ENCODE assay signal across 9 cellular contexts in the genomic region with DNA sequence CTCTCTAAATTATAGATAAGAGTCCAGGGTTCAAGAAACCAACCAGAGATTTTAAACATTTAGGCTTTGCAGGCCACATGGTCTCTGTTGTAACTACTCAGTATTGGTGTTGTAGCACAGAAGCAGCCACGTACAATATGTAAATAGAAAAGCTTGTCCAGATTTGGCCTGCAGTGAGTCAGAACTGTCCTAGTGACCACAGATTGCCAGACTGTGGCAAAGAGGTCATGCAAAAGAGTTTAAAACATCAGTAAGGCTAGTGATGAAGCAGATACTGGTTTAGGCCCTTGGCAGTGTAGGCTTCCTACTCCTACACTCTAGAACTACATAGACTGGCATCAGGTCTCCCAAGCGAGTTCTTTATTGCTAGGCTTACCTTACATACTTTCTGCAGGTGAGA.
DNase-seq lines count a peak whose midpoint lies in the region; ATAC-seq and TF ChIP-seq lines count a peak whose summit lies in the region.
"Had no signal": no experiment of that assay in that cellular context is flagged by ENCODE, and none has a peak within 500 bp of the region (broad histone marks: within the 10 kb centered on the region; RNA-seq: fewer than 3 reads in every experiment).

No MANE protein-coding gene starts in this region.

- TF ChIP-seq CTCF in CD14-positive monocyte (IDR thresholded peaks at IDR 0.05) = no peak
- TF ChIP-seq CTCF in heart left ventricle (IDR thresholded peaks at IDR 0.05) = no peak

- no peak overlapping the region for H3K4me3 ChIP-seq in heart left ventricle

- ATAC-seq in HG02852 (IDR thresholded peaks at IDR 0.05; ENCODE audit: unreplicated experiment) (peak; percentile 96), heart left ventricle (no peak)

- H3K9me3 Mint-ChIP-seq in CD14-positive monocyte = peaks cover 0 to 7% (median 3%) of the 10 kb centered on the region in 7 donors

- 66 to 74% (median 71%) methylated on average over 2 of the region's 2 CpGs for WGBS in heart left ventricle, 4 donors

- H3K4me1 Mint-ChIP-seq in CD14-positive monocyte = no peaks in the 10 kb centered on the region
- H3K4me1 Mint-ChIP-seq: brain had no signal

- no peaks in the 10 kb centered on the region for H3K27me3 ChIP-seq in heart left ventricle

- no peaks in the 10 kb centered on the region for H3K36me3 Mint-ChIP-seq in CD14-positive monocyte
- H3K36me3 Mint-ChIP-seq: brain had no signal

- no peak overlapping the region for H3K27ac Mint-ChIP-seq in CD14-positive monocyte
- H3K27ac Mint-ChIP-seq: brain had no signal

- H3K27me3 Mint-ChIP-seq in CD14-positive monocyte (ENCODE audit: low read depth in 3 of 3) = no peaks in the 10 kb centered on the region
- H3K27me3 Mint-ChIP-seq: brain had no signal

- intact Hi-C loops in CD14-positive monocyte (cut with micrococcal nuclease) = no loop called here
- intact Hi-C loops in heart left ventricle (cut with DNase I) = no loop called here

- H3K4me3 Mint-ChIP-seq in CD14-positive monocyte = no peak overlapping the region
- H3K4me3 Mint-ChIP-seq: brain had no signal

- peaks cover 0 to 3% (median 0%) of the 10 kb centered on the region in 12 donors for H3K9me3 ChIP-seq in heart left ventricle

- peak; percentile 6 for DNase-seq in GM19238 (ENCODE audit: insufficient read length, low spot score)
- peak; percentile 89 for DNase-seq in M059J (ENCODE audit: low read depth)
- no peak for DNase-seq in CD14-positive monocyte (ENCODE audit: low spot score)
- no peak for DNase-seq in heart left ventricle
- no peak for DNase-seq in LoVo (ENCODE audit: low spot score)
- no peak for DNase-seq in DMS 273 (lab: John Stamatoyannopoulos, UW; ENCODE audit: unreplicated experiment)
- DNase-seq: GOT3 had no signal

- no peak overlapping the region for H3K27ac ChIP-seq in heart left ventricle

- H3K4me1 ChIP-seq in heart left ventricle = no peaks in the 10 kb centered on the region

- TF ChIP-seq POLR2A in heart left ventricle (IDR thresholded peaks at IDR 0.05) = no peak

- no peaks in the 10 kb centered on the region for H3K36me3 ChIP-seq in heart left ventricle

Comparison
In these comparisons a context has a peak if more than half of its experiments do, and no peak if none do; other contexts are left out.
1. DNase-seq: peak in GM19238 (single experiment) and M059J (single experiment); none in CD14-positive monocyte (single experiment), heart left ventricle (0 of 5), LoVo (single experiment) and DMS 273 (single experiment).